13 cellular contexts compared by ENCODE assay signal in genomic region chr2:134360750-134361487, GRCh38.
A peak's percentile ranks its signal among the peaks of the same experiment; 100 is the strongest.
DNase-seq lines count a peak whose midpoint lies in the region; ATAC-seq and TF ChIP-seq lines count a peak whose summit lies in the region.
"Had no signal": no experiment of that assay in that cellular context is flagged by ENCODE, and none has a peak within 500 bp of the region (broad histone marks: within the 10 kb centered on the region; RNA-seq: fewer than 3 reads in every experiment).

No MANE protein-coding gene starts in this region.

- no peaks in the 10 kb centered on the region for H3K27me3 ChIP-seq in gastrocnemius medialis
- no peaks in the 10 kb centered on the region for H3K27me3 ChIP-seq in foreskin keratinocyte
- H3K27me3 ChIP-seq: tibial nerve had no signal

- in situ Hi-C loops in gastrocnemius medialis (cut with MboI; ENCODE audit: low sequenced_read_pairs in 4 of 4), result no loop called here

- peaks cover 98% of the 10 kb centered on the region for H3K36me3 Mint-ChIP-seq in activated T-helper 17 cell treated with anti-CD3 and anti-CD28 coated beads, Interleukin-2, amount 50 U/mL, for 72 hours (ENCODE audit: low read depth)

- H3K36me3 ChIP-seq in gastrocnemius medialis, result no peaks in the 10 kb centered on the region

- peak overlapping the region; percentile 38 for H3K27ac Mint-ChIP-seq in activated T-helper 17 cell treated with anti-CD3 and anti-CD28 coated beads, Interleukin-2, amount 50 U/mL, for 72 hours

- TF ChIP-seq POLR2A in gastrocnemius medialis (IDR thresholded peaks at IDR 0.05), result no peak

- no peak for ATAC-seq in activated T-helper 17 cell treated with anti-CD3 and anti-CD28 coated beads, Interleukin-2, amount 50 U/mL, for 72 hours (replicated peaks)
- ATAC-seq in left ventricle myocardium superior, result peak; percentile 84
- ATAC-seq in gastrocnemius medialis, result peak; percentile 82 to 94
- ATAC-seq in GM18909 (IDR thresholded peaks at IDR 0.05; ENCODE audit: poor library complexity, unreplicated experiment), result no peak
- no peak for ATAC-seq in foreskin keratinocyte
- ATAC-seq in HG02852 (IDR thresholded peaks at IDR 0.05; ENCODE audit: unreplicated experiment), result no peak

- peaks cover 23 to 31% of the 10 kb centered on the region in 2 donors for H3K4me1 ChIP-seq in gastrocnemius medialis
- H3K4me1 ChIP-seq in foreskin keratinocyte, result peaks cover 9% of the 10 kb centered on the region

- no peaks in the 10 kb centered on the region for H3K27me3 Mint-ChIP-seq in activated T-helper 17 cell treated with anti-CD3 and anti-CD28 coated beads, Interleukin-2, amount 50 U/mL, for 72 hours
- H3K27me3 Mint-ChIP-seq: IgD-negative memory B cell had no signal

- H3K4me1 Mint-ChIP-seq in activated T-helper 17 cell treated with anti-CD3 and anti-CD28 coated beads, Interleukin-2, amount 50 U/mL, for 72 hours, result peaks cover 11% of the 10 kb centered on the region

- DNase-seq in NCI-H146 (lab: John Stamatoyannopoulos, UW) (peak; percentile 42), left ventricle myocardium superior (peak; percentile 58), gastrocnemius medialis (peak in 1 of 2 donors; percentile 18), foreskin keratinocyte (no peak), HK-2 (ENCODE audit: unreplicated experiment) (no peak)
- DNase-seq: amniotic stem cell, mesendoderm, SIG-M5 had no signal

- no peaks in the 10 kb centered on the region for H3K9me3 Mint-ChIP-seq in activated T-helper 17 cell treated with anti-CD3 and anti-CD28 coated beads, Interleukin-2, amount 50 U/mL, for 72 hours
- H3K9me3 Mint-ChIP-seq: IgD-negative memory B cell had no signal

- no peak overlapping the region for H3K4me3 Mint-ChIP-seq in activated T-helper 17 cell treated with anti-CD3 and anti-CD28 coated beads, Interleukin-2, amount 50 U/mL, for 72 hours
- H3K4me3 Mint-ChIP-seq: IgD-negative memory B cell had no signal

- peak overlapping the region in 3 of 4 donors; percentile 8 to 47 (median 26) for H3K4me3 ChIP-seq in gastrocnemius medialis
- H3K4me3 ChIP-seq: tibial nerve had no signal

- TF ChIP-seq CTCF in gastrocnemius medialis (IDR thresholded peaks at IDR 0.05 in 4 of 5, conservative IDR thresholded peaks at IDR 0.05 in 1 of 5), result no peak
- TF ChIP-seq CTCF in foreskin keratinocyte (conservative IDR thresholded peaks at IDR 0.05), result no peak

- no peaks in the 10 kb centered on the region for H3K9me3 ChIP-seq in gastrocnemius medialis
- H3K9me3 ChIP-seq: tibial nerve had no signal

- H3K27ac ChIP-seq in gastrocnemius medialis, result peak overlapping the region; percentile 24 to 50 (median 40)
- no peak overlapping the region for H3K27ac ChIP-seq in foreskin keratinocyte
- H3K27ac ChIP-seq: tibial nerve had no signal

- intact Hi-C loops in left ventricle myocardium superior (cut with micrococcal nuclease) (loop anchor here (10.0 kb wide), 1 partner anchor 56 kb away; no protein-coding TSS in a partner anchor), gastrocnemius medialis (cut with DNase I; ENCODE audit: low total_unique reads) (no loop called here)

Comparison
In these comparisons a context has a peak if more than half of its experiments do, and no peak if none do; other contexts are left out.
1. DNase-seq: peak in NCI-H146 (single experiment) and left ventricle myocardium superior (single experiment); none in foreskin keratinocyte (0 of 2) and HK-2 (single experiment).
2. ATAC-seq: peak in left ventricle myocardium superior (single experiment) and gastrocnemius medialis (2 of 2); none in activated T-helper 17 cell treated with anti-CD3 and anti-CD28 coated beads, Interleukin-2, amount 50 U/mL, for 72 hours (single experiment), GM18909 (single experiment), foreskin keratinocyte (single experiment) and HG02852 (single experiment).